Comparison of ENCODE assay signal across 8 cellular contexts in genomic region chr9:98010450-98010849, GRCh38. TPM values are rescaled to one million over a fixed set of nuclear protein-coding genes. Genes with fewer than 3 reads are reported as not detected.
DNase-seq lines count a peak whose midpoint lies in the region; ATAC-seq, FAIRE-seq and TF ChIP-seq lines count a peak whose summit lies in the region.
"Had no signal": no experiment of that assay in that cellular context is flagged by ENCODE, and none has a peak within 500 bp of the region (broad histone marks: within the 10 kb centered on the region; RNA-seq: fewer than 3 reads in every experiment).

No MANE protein-coding gene starts in this region.

- H3K4me1 ChIP-seq in H1 (replicated peaks in 1 of 4; ENCODE audit: control insufficient read depth in 3 of 4, insufficient read depth in 4 of 4, low read length in 3 of 4) (no peaks in the 10 kb centered on the region), gastrocnemius medialis (peaks cover 8 to 25% of the 10 kb centered on the region in 2 donors)

- no peak overlapping the region for H3K4me2 ChIP-seq in H1 (ENCODE audit: insufficient read depth in 1 of 2, low read depth in 2 of 2, low read length in 2 of 2)

- H3K4me1 Mint-ChIP-seq in progenitor cell of endocrine pancreas (ENCODE audit: low read depth), result no peaks in the 10 kb centered on the region

- 70% methylated on average over 2 of the region's 2 CpGs; no CpG with 5 or more reads in 1 of the 2 experiments for WGBS in H1 (ENCODE audit: extremely low coverage in 1 of 2, insufficient coverage in 1 of 2, insufficient read length in 1 of 2, insufficient replicate concordance in 2 of 2, low coverage in 1 of 2, low lambda C conversion rate in 2 of 2, missing lambda C conversion rate in 1 of 2), 2 experiments

- no peak overlapping the region for H2BK12ac ChIP-seq in H1 (ENCODE audit: low read depth, low read length)

- peak; percentile 80 for DNase-seq in HT1080 (ENCODE audit: low read depth)
- no peak for DNase-seq in H1 (ENCODE audit: low read depth in 1 of 2, low spot score in 2 of 2)
- peak; percentile 45 to 70 for DNase-seq in gastrocnemius medialis
- no peak for DNase-seq in activated CD4-positive, CD25-positive, alpha-beta regulatory T cell treated with anti-CD3 and anti-CD28 coated beads, Interleukin-2, amount 50 U/mL, for 72 hours
- no peak for DNase-seq in progenitor cell of endocrine pancreas (ENCODE audit: low spot score, unreplicated experiment)

- H4K91ac ChIP-seq in H1 (replicated peaks; ENCODE audit: insufficient read length, low read length), result no peak overlapping the region

- H3K9me3 ChIP-seq in H1 (ENCODE audit: insufficient read depth in 2 of 2, low read depth in 1 of 2, low read length in 1 of 2) (no peaks in the 10 kb centered on the region), gastrocnemius medialis (no peaks in the 10 kb centered on the region)

- H4K20me1 ChIP-seq in H1 (replicated peaks in 1 of 2; ENCODE audit: control insufficient read depth in 1 of 2, insufficient read depth in 2 of 2, low read length in 2 of 2), result peaks cover 2 to 5% of the 10 kb centered on the region in 2 experiments

- H2BK15ac ChIP-seq in H1 (ENCODE audit: low read length), result no peak overlapping the region

- TF ChIP-seq CTCF in H1 (IDR thresholded peaks at IDR 0.05; ENCODE audit: control extremely low read depth in 1 of 3, insufficient read depth in 1 of 3, low read depth in 1 of 3, low read length in 3 of 3), result no peak
- TF ChIP-seq CTCF in gastrocnemius medialis (IDR thresholded peaks at IDR 0.05 in 4 of 5, conservative IDR thresholded peaks at IDR 0.05 in 1 of 5), result no peak
- TF ChIP-seq CTCF in progenitor cell of endocrine pancreas (IDR thresholded peaks at IDR 0.05; ENCODE audit: unreplicated experiment), result no peak

- H3K27ac ChIP-seq in H1 (ENCODE audit: low read depth, low read length) (no peak overlapping the region), gastrocnemius medialis (peak overlapping the region; percentile 27 to 53 (median 42))

- TF ChIP-seq EP300 in H1 (IDR thresholded peaks at IDR 0.05; ENCODE audit: borderline replicate concordance in 1 of 2, low read depth in 2 of 2, low read length in 2 of 2), result no peak

- H3K56ac ChIP-seq in H1 (replicated peaks; ENCODE audit: insufficient read length, low read depth, low read length), result no peak overlapping the region

- H3K4ac ChIP-seq in H1 (replicated peaks; ENCODE audit: insufficient read length, low read depth, low read length), result no peak overlapping the region

- no peaks in the 10 kb centered on the region for H3K79me1 ChIP-seq in H1 (ENCODE audit: low read depth, low read length)

- CTCF ChIA-PET in H1 (lab: Charles Lee; ENCODE audit: partially characterized antibody), result interaction anchor here (0.6 to 1.6 kb wide), 6 partner anchors 24 to 553 kb away, joined by 3 to 5 read pairs (median 4); no protein-coding TSS in a partner anchor

- FAIRE-seq in H1 (lab: Jason Lieb, UNC), result no peak

- no peaks in the 10 kb centered on the region for H3K23me2 ChIP-seq in H1 (ENCODE audit: low read depth, low read length)

- H3K14ac ChIP-seq in H1 (ENCODE audit: insufficient read length), result no peak overlapping the region

- no peaks in the 10 kb centered on the region for H3K9me3 Mint-ChIP-seq in progenitor cell of endocrine pancreas (ENCODE audit: low read depth)

- no peak overlapping the region for H2BK5ac ChIP-seq in H1 (ENCODE audit: low read depth, low read length)

- H3K4me3 ChIP-seq in H1 (ENCODE audit: extremely low read depth in 1 of 4, insufficient read depth in 2 of 4, low read depth in 3 of 4, low read length in 4 of 4) (no peak overlapping the region), gastrocnemius medialis (no peak overlapping the region)

- in situ Hi-C loops in gastrocnemius medialis (cut with MboI; ENCODE audit: low sequenced_read_pairs in 4 of 4), result loop anchor here in 1 of 4 donors (25.0 kb wide), 1 partner anchor 323 kb away; the partner anchor contains the start of gene XPA

- no peak overlapping the region for H2AK5ac ChIP-seq in H1 (ENCODE audit: low read depth, low read length)

- H3K36me3 ChIP-seq in H1 (ENCODE audit: control insufficient read depth in 2 of 4, insufficient read depth in 4 of 4, low read length in 3 of 4) (peaks cover 6 to 68% (median 36%) of the 10 kb centered on the region in 4 experiments), gastrocnemius medialis (peaks cover 5 to 77% of the 10 kb centered on the region in 2 donors)

- no peak overlapping the region for H2AFZ ChIP-seq in H1 (ENCODE audit: low read length)

- no peak for TF ChIP-seq RAD21 in H1 (IDR thresholded peaks at IDR 0.05 in 1 of 2, conservative IDR thresholded peaks at IDR 0.05 in 1 of 2; ENCODE audit: low read depth in 2 of 2, low read length in 2 of 2)

- no peak overlapping the region for H3K23ac ChIP-seq in H1 (ENCODE audit: insufficient read length)

- intact Hi-C loops in gastrocnemius medialis (cut with DNase I; ENCODE audit: low total_unique reads), result no loop called here

- no peaks in the 10 kb centered on the region for H3K27me3 Mint-ChIP-seq in progenitor cell of endocrine pancreas

- H2BK120ac ChIP-seq in H1 (replicated peaks; ENCODE audit: low read depth, low read length), result no peak overlapping the region

- no peaks in the 10 kb centered on the region for H3K27me3 ChIP-seq in H1 (replicated peaks in 1 of 4; ENCODE audit: control insufficient read depth in 3 of 4, extremely low read depth in 1 of 4, insufficient read depth in 3 of 4, low read length in 3 of 4)
- H3K27me3 ChIP-seq in gastrocnemius medialis, result no peaks in the 10 kb centered on the region

- no peak overlapping the region for H3K4me3 Mint-ChIP-seq in progenitor cell of endocrine pancreas (ENCODE audit: low read depth)

- no peak for TF ChIP-seq POLR2A in H1 (IDR thresholded peaks at IDR 0.05; ENCODE audit: control extremely low read depth in 1 of 2, low read depth in 2 of 2, low read length in 2 of 2)
- TF ChIP-seq POLR2A in gastrocnemius medialis (IDR thresholded peaks at IDR 0.05), result no peak

- H4K5ac ChIP-seq in H1 (ENCODE audit: insufficient read length, low read depth, low read length), result no peak overlapping the region

- H3K36me3 Mint-ChIP-seq in progenitor cell of endocrine pancreas (ENCODE audit: insufficient read depth), result peaks cover 35% of the 10 kb centered on the region

- no peaks in the 10 kb centered on the region for H3K79me2 ChIP-seq in H1 (ENCODE audit: control insufficient read depth in 1 of 2, insufficient read depth in 2 of 2, low read length in 2 of 2)

- ATAC-seq in GM18517 (IDR thresholded peaks at IDR 0.05; ENCODE audit: unreplicated experiment), result peak; percentile 69
- peak; percentile 91 for ATAC-seq in GM21447 (IDR thresholded peaks at IDR 0.05; ENCODE audit: unreplicated experiment)
- peak; percentile 88 to 96 for ATAC-seq in gastrocnemius medialis
- ATAC-seq: Panc1 had no signal

- no peak overlapping the region for H3K18ac ChIP-seq in H1 (ENCODE audit: extremely low read depth, low read length)

- no peak overlapping the region for H3K27ac Mint-ChIP-seq in progenitor cell of endocrine pancreas

- H3K9ac ChIP-seq in H1 (replicated peaks in 1 of 4; ENCODE audit: extremely low read depth in 1 of 4, low read depth in 3 of 4, low read length in 3 of 4), result no peak overlapping the region

- H2BK20ac ChIP-seq in H1 (ENCODE audit: low read length), result no peak overlapping the region

- H4K8ac ChIP-seq in H1 (ENCODE audit: extremely low read depth, insufficient read depth, low read length), result no peak overlapping the region

- POLR2A ChIA-PET in H1 (lab: Charles Lee; ENCODE audit: partially characterized antibody), result no interaction called here

TF ChIP-seq in H1, 55 proteins besides CTCF, POLR2A, EP300 and RAD21 (continues in another document):
- peak; percentile 94 for TF ChIP-seq FOSL1 (IDR thresholded peaks at IDR 0.05; ENCODE audit: insufficient read depth, low read depth, low read length)
- TF ChIP-seq YY1 (IDR thresholded peaks at IDR 0.05; ENCODE audit: low read depth, low read length), result no peak
- 0 out of 2 replicates have a peak, but pooled peaks have one; percentile 27 for TF ChIP-seq MAX (IDR thresholded peaks at IDR 0.05)
- no peak for TF ChIP-seq CHD1 (IDR thresholded peaks at IDR 0.05; ENCODE audit: low read depth, low read length)

RNA-seq across cellular contexts. Expression of gene ANP32B, which starts 27.3 kb away (rescaled TPM):
- total RNA-seq in HT1080 (2014; rRNA removed; shearing (Covaris generic)), result 16.8 and 53.1 TPM in 2 replicates
- polyA plus RNA-seq in HT1080 (2015; cell fraction: cytosol; rRNA removed), result 258 and 297 TPM in 2 replicates
- 96.3 and 102 TPM in 2 replicates for polyA plus RNA-seq in HT1080 (2015; cell fraction: nucleus; rRNA removed)
- 77.0 and 88.1 TPM in 2 replicates for total RNA-seq in H1 (2021; fragmentation: NEBNext Ultra II Directional; extraction: Animal tissue kit (Norgen Biotek cat#: 25700))
- 5.5 and 7.6 TPM in 2 replicates for polyA plus RNA-seq in H1 (2011; rRNA removed)
- polyA plus RNA-seq in H1 (2011; cell fraction: cytosol; rRNA removed), result 25.1 TPM
- polyA plus RNA-seq in H1 (2011; cell fraction: nucleus; rRNA removed), result 8.8 TPM
- 95.0 to 120 TPM (median 102 TPM) in 4 replicates for polyA plus RNA-seq in H1 (2012, experiment 1 of 2)
- 50.2 TPM for polyA plus RNA-seq in H1 (2012, experiment 2 of 2)
- polyA plus RNA-seq in H1 (2013, experiment 1 of 2), result 157 TPM
- 155 TPM for polyA plus RNA-seq in H1 (2013, experiment 2 of 2)
- 2.9 and 4.9 TPM in 2 replicates for polyA minus RNA-seq in H1 (2011; rRNA and poly(A)+ RNA removed)
- polyA minus RNA-seq in H1 (2011; cell fraction: cytosol; rRNA and poly(A)+ RNA removed), result 10.6 TPM
- 10.3 TPM for polyA minus RNA-seq in H1 (2011; cell fraction: nucleus; rRNA and poly(A)+ RNA removed)
- total RNA-seq in gastrocnemius medialis, result 10 to 100 TPM in 3 of 4 donors, 1 to 10 TPM in 1; 8.2 to 24.5 (median 17.8) TPM
- 153 and 156 TPM in 2 replicates for total RNA-seq in progenitor cell of endocrine pancreas

RNA-seq across cellular contexts. Expression of gene NANS, which starts 46.1 kb away (rescaled TPM):
- total RNA-seq in HT1080 (2014; rRNA removed; shearing (Covaris generic)), result 92.2 and 93.3 TPM in 2 replicates
- 59.2 and 68.4 TPM in 2 replicates for polyA plus RNA-seq in HT1080 (2015; cell fraction: cytosol; rRNA removed)
- polyA plus RNA-seq in HT1080 (2015; cell fraction: nucleus; rRNA removed), result 45.9 and 50.4 TPM in 2 replicates
- total RNA-seq in H1 (2021; fragmentation: NEBNext Ultra II Directional; extraction: Animal tissue kit (Norgen Biotek cat#: 25700)), result 64.0 and 67.3 TPM in 2 replicates
- 56.5 and 63.7 TPM in 2 replicates for polyA plus RNA-seq in H1 (2011; rRNA removed)
- 74.6 TPM for polyA plus RNA-seq in H1 (2011; cell fraction: cytosol; rRNA removed)
- 39.6 TPM for polyA plus RNA-seq in H1 (2011; cell fraction: nucleus; rRNA removed)
- polyA plus RNA-seq in H1 (2012, experiment 1 of 2), result 77.1 to 80.1 TPM (median 78.4 TPM) in 4 replicates
- 56.3 TPM for polyA plus RNA-seq in H1 (2012, experiment 2 of 2)
- 58.8 TPM for polyA plus RNA-seq in H1 (2013, experiment 1 of 2)
- polyA plus RNA-seq in H1 (2013, experiment 2 of 2), result 60.7 TPM
- 38.2 and 39.1 TPM in 2 replicates for polyA minus RNA-seq in H1 (2011; rRNA and poly(A)+ RNA removed)
- 27.5 TPM for polyA minus RNA-seq in H1 (2011; cell fraction: cytosol; rRNA and poly(A)+ RNA removed)
- polyA minus RNA-seq in H1 (2011; cell fraction: nucleus; rRNA and poly(A)+ RNA removed), result 19.4 TPM
- total RNA-seq in gastrocnemius medialis (10 to 100 TPM; 29.0 to 64.7 (median 34.2) TPM), progenitor cell of endocrine pancreas (31.9 and 33.8 TPM in 2 replicates)

Comparison
In these comparisons a context has a peak if more than half of its experiments do, and no peak if none do; other contexts are left out.
1. DNase-seq: peak in HT1080 (single experiment) and gastrocnemius medialis (2 of 2); none in H1 (0 of 2), activated CD4-positive, CD25-positive, alpha-beta regulatory T cell treated with anti-CD3 and anti-CD28 coated beads, Interleukin-2, amount 50 U/mL, for 72 hours (single experiment) and progenitor cell of endocrine pancreas (single experiment).
2. Peak in every context shown above with its lines, with median percentiles within 50 percentile points of each other: ATAC-seq.